ENCODE assay signal across 8 cellular contexts in genomic region chr4:186724048-186724860, GRCh38. TPM values are rescaled to one million over a fixed set of nuclear protein-coding genes. Genes with fewer than 3 reads are reported as not detected.
DNase-seq lines count a peak whose midpoint lies in the region; ATAC-seq and TF ChIP-seq lines count a peak whose summit lies in the region.

No MANE protein-coding gene starts in this region.

- H3K36me3 Mint-ChIP-seq in chondrocyte (ENCODE audit: low read depth), result peaks cover 6% of the 10 kb centered on the region

- peak overlapping the region; percentile 95 for H3K4me3 Mint-ChIP-seq in chondrocyte (ENCODE audit: unreplicated experiment)

- peak overlapping the region; percentile 92 for H3K9ac ChIP-seq in HUES6 (ENCODE audit: low read length)

- H3K4me1 ChIP-seq in HUES6 (ENCODE audit: control insufficient read depth, insufficient read depth, low read length), result peaks cover 23% of the 10 kb centered on the region

- H3K27ac Mint-ChIP-seq in chondrocyte (ENCODE audit: unreplicated experiment), result peak overlapping the region; percentile 98

- H3K4me3 ChIP-seq in HUES6 (ENCODE audit: low read depth, low read length), result peak overlapping the region; percentile 93

- DNase-seq in C1 segment of cervical spinal cord (lab: John Stamatoyannopoulos, UW) (peak in 11 of 14 donors; percentile 13 to 85 (median 41)), chondrocyte (ENCODE audit: low spot score) (no peak), left colon (peak; percentile 44 to 64), substantia nigra (lab: John Stamatoyannopoulos, UW) (peak in 40 of 49 donors; percentile 6 to 72 (median 40)), NCI-H2107 (lab: John Stamatoyannopoulos, UW) (no peak)

- TF ChIP-seq CTCF in chondrocyte (IDR thresholded peaks at IDR 0.05), result no peak

- H3K27me3 ChIP-seq in HUES6 (ENCODE audit: control insufficient read depth, insufficient read depth, low read length), result peaks cover 9% of the 10 kb centered on the region; the same call in 1 of the 2 replicates

- peak; percentile 34 for ATAC-seq in left colon
- no peak for ATAC-seq in GM21515 (IDR thresholded peaks at IDR 0.05; ENCODE audit: unreplicated experiment)
- no peak for ATAC-seq in GM21825 (IDR thresholded peaks at IDR 0.05; ENCODE audit: unreplicated experiment)

- H3K4me1 Mint-ChIP-seq in chondrocyte (ENCODE audit: low read depth), result peaks cover 37% of the 10 kb centered on the region

- H3K27me3 Mint-ChIP-seq in chondrocyte (ENCODE audit: low read depth), result no peaks in the 10 kb centered on the region

- no peaks in the 10 kb centered on the region for H3K9me3 Mint-ChIP-seq in chondrocyte (ENCODE audit: low read depth)

- H3K9me3 ChIP-seq in HUES6 (ENCODE audit: control insufficient read depth, insufficient read depth, low read depth, low read length), result no peaks in the 10 kb centered on the region

- intact Hi-C loops in left colon (cut with DNase I, micrococcal nuclease), result loop anchor here in 1 of 2 donors (5.0 kb wide), 1 partner anchor 57 kb away; no protein-coding TSS in a partner anchor

- no peaks in the 10 kb centered on the region for H3K36me3 ChIP-seq in HUES6 (ENCODE audit: control insufficient read depth, insufficient read depth, low read length)

- H3K27ac ChIP-seq in HUES6 (ENCODE audit: low read depth, low read length), result peak overlapping the region; percentile 95
- H3K27ac ChIP-seq in substantia nigra (ENCODE audit: low read depth, low read length, poor library complexity, severe bottlenecking), result no peak overlapping the region

RNA-seq across cellular contexts. Expression of gene FAT1, which starts 0.6 kb away (rescaled TPM):
- 663 to 672 TPM (median 671 TPM) in 3 replicates for total RNA-seq in chondrocyte
- total RNA-seq in left colon, result 100 to 1,000 TPM; 291 to 299 TPM

Comparison
In these comparisons a context has a peak if more than half of its experiments do, and no peak if none do; other contexts are left out.
1. DNase-seq: peak in C1 segment of cervical spinal cord (11 of 14), left colon (2 of 2) and substantia nigra (40 of 49); none in chondrocyte (single experiment) and NCI-H2107 (single experiment).